33 cellular contexts compared by ENCODE assay signal in the genomic region with DNA sequence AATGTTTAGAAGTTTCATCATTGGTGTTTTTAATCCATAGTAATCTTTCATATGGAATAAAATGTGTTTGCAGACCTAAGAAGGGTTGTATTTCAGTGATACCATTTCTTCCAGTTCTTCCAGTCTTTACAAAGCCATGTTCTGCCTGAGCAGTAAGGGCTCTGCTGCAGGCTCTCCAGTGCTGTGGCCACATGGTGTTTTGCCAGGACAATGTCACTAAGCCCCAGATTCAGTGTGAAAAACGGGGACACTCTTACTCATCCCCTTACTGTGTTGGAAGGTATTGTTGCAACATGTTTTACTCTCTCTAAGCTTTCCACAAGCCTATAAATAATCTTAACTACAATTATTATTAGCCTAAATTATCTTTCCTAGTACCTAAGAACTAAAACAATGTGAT.
"Had no signal": no experiment of that assay in that cellular context is flagged by ENCODE, and none has a peak within 500 bp of the region (broad histone marks: within the 10 kb centered on the region; RNA-seq: fewer than 3 reads in every experiment).

No MANE protein-coding gene starts in this region.

- ATAC-seq: activated CD8-positive, alpha-beta T cell treated with anti-CD3 and anti-CD28 coated beads, Interleukin-2, amount 10 ng/mL, durations not matched to agents 7 days and 5 days had no signal

- H3K4me1 Mint-ChIP-seq: activated CD4-positive, alpha-beta T cell treated with anti-CD3 and anti-CD28 coated beads, Interleukin-2, amount 10 ng/mL, durations not matched to agents 7 days and 5 days; activated naive CD4-positive, alpha-beta T cell treated with anti-CD3 and anti-CD28 coated beads, Interleukin-2, amount 50 U/mL, for 24 hours; activated naive CD8-positive, alpha-beta T cell treated with anti-CD3 and anti-CD28 coated beads, Interleukin-2, amount 10 ng/mL, durations not matched to agents 7 days and 5 days; brain had no signal

- H3K27ac Mint-ChIP-seq: activated CD4-positive, alpha-beta T cell treated with anti-CD3 and anti-CD28 coated beads, Interleukin-2, amount 10 ng/mL, durations not matched to agents 7 days and 5 days; activated CD8-positive, alpha-beta T cell treated with anti-CD3 and anti-CD28 coated beads, Interleukin-2, amount 10 ng/mL, durations not matched to agents 7 days and 5 days; activated naive CD4-positive, alpha-beta T cell treated with anti-CD3 and anti-CD28 coated beads, Interleukin-2, amount 50 U/mL, for 24 hours; activated naive CD8-positive, alpha-beta T cell treated with anti-CD3 and anti-CD28 coated beads, Interleukin-2, amount 10 ng/mL, durations not matched to agents 7 days and 5 days; activated T-cell treated with anti-CD3 and anti-CD28 coated beads, Interleukin-2, amount 50 U/mL, for 24 hours; activated T-helper 2 cell treated with anti-CD3 and anti-CD28 coated beads, Interferon-gamma antibody, Interleukin-2, Interleukin-4, amounts not matched to agents 10 μg/mL and 5 μg/mL and 100 μg/mL, durations not matched to agents 14 hours and 24 hours and 36 hours; brain had no signal

- H3K27me3 Mint-ChIP-seq: activated CD4-positive, alpha-beta T cell treated with anti-CD3 and anti-CD28 coated beads, Interleukin-2, amount 10 ng/mL, durations not matched to agents 7 days and 5 days; activated naive CD4-positive, alpha-beta T cell treated with anti-CD3 and anti-CD28 coated beads, Interleukin-2, amount 50 U/mL, for 24 hours; activated naive CD8-positive, alpha-beta T cell treated with anti-CD3 and anti-CD28 coated beads, Interleukin-2, amount 10 ng/mL, durations not matched to agents 7 days and 5 days; activated T-cell treated with anti-CD3 and anti-CD28 coated beads, Interleukin-2, amount 50 U/mL, for 24 hours; brain had no signal

- H3K27me3 ChIP-seq: MG63 had no signal

- DNase-seq: activated CD4-positive, alpha-beta T cell treated with anti-CD3 and anti-CD28 coated beads, Interleukin-2, amount 10 ng/mL, durations not matched to agents 7 days and 5 days; activated CD4-positive, alpha-beta T cell treated with anti-CD3 and anti-CD28 coated beads, Interleukin-2, amount 50 U/mL, for 48 hours; activated CD8-positive, alpha-beta T cell treated with anti-CD3 and anti-CD28 coated beads, Interleukin-2, amount 10 ng/mL, durations not matched to agents 7 days and 5 days; activated gamma-delta T cell; activated naive CD4-positive, alpha-beta T cell treated with Interleukin-2 at 50 U/mL for 16 hours; activated naive CD8-positive, alpha-beta T cell treated with anti-CD3 and anti-CD28 coated beads, Interleukin-2, amount 10 ng/mL, durations not matched to agents 7 days and 5 days; activated T-cell treated with anti-CD3 and anti-CD28 coated beads, Interleukin-2, amount 50 U/mL, for 24 hours; caudate nucleus; cerebellar nuclear complex; Kasumi-1; KG1; MG63; NCI-H1048; NCI-H1105 treated with DMSO at 0.1 percent for 48 hours; NCI-H1436; NCI-H187; NCI-H2029 treated with DMSO at 0.1 percent for 48 hours; NCI-H2107; NCI-H2171 treated with DMSO at 0.1 percent for 48 hours; NCI-H2227 treated with DMSO at 0.1 percent for 48 hours; NCI-H446; NCI-H510A treated with DMSO at 0.1 percent for 48 hours; NCI-H526 treated with DMSO at 0.1 percent for 48 hours; NK-92 treated with Interleukin-12 subunit alpha and Interleukin-12 subunit beta, amount 100 ng/mL, for 24 hours; Right ventricle myocardium superior; SW 1271; T-helper 1 cell; T-helper 2 cell; T-helper 9 cell had no signal

- H3K9me3 ChIP-seq: MG63 had no signal

- H3K36me3 ChIP-seq: MG63 had no signal

- H3K4me3 ChIP-seq: MG63 had no signal

- H3K36me3 Mint-ChIP-seq: activated naive CD4-positive, alpha-beta T cell treated with anti-CD3 and anti-CD28 coated beads, Interleukin-2, amount 50 U/mL, for 24 hours; activated naive CD8-positive, alpha-beta T cell treated with anti-CD3 and anti-CD28 coated beads, Interleukin-2, amount 10 ng/mL, durations not matched to agents 7 days and 5 days; brain had no signal

- H3K4me3 Mint-ChIP-seq: activated CD4-positive, alpha-beta T cell treated with anti-CD3 and anti-CD28 coated beads, Interleukin-2, amount 10 ng/mL, durations not matched to agents 7 days and 5 days; activated CD8-positive, alpha-beta T cell treated with anti-CD3 and anti-CD28 coated beads, Interleukin-2, amount 10 ng/mL, durations not matched to agents 7 days and 5 days; activated naive CD4-positive, alpha-beta T cell treated with anti-CD3 and anti-CD28 coated beads, Interleukin-2, amount 50 U/mL, for 24 hours; activated naive CD8-positive, alpha-beta T cell treated with anti-CD3 and anti-CD28 coated beads, Interleukin-2, amount 10 ng/mL, durations not matched to agents 7 days and 5 days; activated T-cell treated with anti-CD3 and anti-CD28 coated beads, Interleukin-2, amount 50 U/mL, for 24 hours; brain had no signal

- H3K27ac ChIP-seq: VCaP had no signal

- H3K9me3 Mint-ChIP-seq: activated CD4-positive, alpha-beta T cell treated with anti-CD3 and anti-CD28 coated beads, Interleukin-2, amount 10 ng/mL, durations not matched to agents 7 days and 5 days; brain had no signal
